In the genomic region with DNA sequence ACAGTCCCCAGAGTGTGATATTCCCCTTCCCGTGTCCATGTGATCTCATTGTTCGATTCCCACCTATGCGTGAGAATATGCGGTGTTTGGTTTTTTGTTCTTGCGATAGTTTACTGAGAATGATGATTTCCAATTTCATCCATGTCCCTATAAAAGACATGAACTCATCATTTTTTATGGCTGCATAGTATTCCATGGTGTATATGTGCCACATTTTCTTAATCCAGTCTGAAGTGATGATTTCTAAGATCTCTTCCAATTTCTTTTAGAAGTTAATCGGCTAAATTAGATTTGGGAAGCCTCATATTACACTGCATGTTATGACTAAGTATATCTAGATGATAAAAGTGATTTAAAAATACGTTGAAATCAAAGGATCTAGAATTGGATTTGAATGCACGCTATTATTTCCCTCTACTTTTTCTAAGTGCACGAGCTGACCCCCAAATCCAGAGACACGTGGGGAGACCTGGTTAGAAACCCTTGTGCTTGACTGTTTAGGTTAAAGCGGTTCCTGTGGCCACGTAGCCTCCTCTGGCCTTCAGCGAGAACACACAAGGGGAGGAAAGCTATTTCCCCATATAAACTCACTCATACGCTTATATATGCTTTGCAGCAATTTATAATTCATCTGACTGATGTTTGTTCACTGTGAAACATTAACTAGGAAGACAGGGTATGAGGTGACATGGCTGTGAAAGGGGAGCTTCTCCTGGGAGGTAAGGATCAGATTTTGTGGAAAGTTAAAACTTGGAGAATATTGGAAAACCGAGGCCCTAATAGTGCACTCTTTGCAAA, we compare ENCODE assay signal across 20 cellular contexts.
A peak's percentile ranks its signal among the peaks of the same experiment; 100 is the strongest.
DNase-seq lines count a peak whose midpoint lies in the region; ATAC-seq and TF ChIP-seq lines count a peak whose summit lies in the region.
"Had no signal": no experiment of that assay in that cellular context is flagged by ENCODE, and none has a peak within 500 bp of the region (broad histone marks: within the 10 kb centered on the region; RNA-seq: fewer than 3 reads in every experiment).

No MANE protein-coding gene starts in this region.

- CTCF ChIA-PET in HEK293 (lab: Yijun Ruan, JAX): no interaction called here

- no peak for TF ChIP-seq CTCF in HEK293 (tag by site-specific recombination; IDR thresholded peaks at IDR 0.05)
- no peak for TF ChIP-seq CTCF in VCaP (conservative IDR thresholded peaks at IDR 0.05)
- no peak for TF ChIP-seq CTCF in nephron progenitor cell (IDR thresholded peaks at IDR 0.05)
- no peak for TF ChIP-seq CTCF in right atrium auricular region (IDR thresholded peaks at IDR 0.05)

- H3K36me3 Mint-ChIP-seq in nephron progenitor cell (ENCODE audit: low read depth): peaks cover 51% of the 10 kb centered on the region
- H3K36me3 Mint-ChIP-seq: CD8-positive, alpha-beta T cell; IgD-negative memory B cell had no signal

- no peak overlapping the region for H3K4me3 Mint-ChIP-seq in nephron progenitor cell
- H3K4me3 Mint-ChIP-seq: B cell; CD8-positive, alpha-beta T cell; IgD-negative memory B cell had no signal

- H3K27ac Mint-ChIP-seq in nephron progenitor cell: peak overlapping the region; percentile 9
- H3K27ac Mint-ChIP-seq: B cell; CD8-positive, alpha-beta T cell; IgD-negative memory B cell had no signal

- H3K27ac ChIP-seq in HEK293 (ENCODE audit: extremely low read depth, low read depth, low read length) (no peak overlapping the region), VCaP (peak overlapping the region; percentile 61), right atrium auricular region (no peak overlapping the region)
- H3K27ac ChIP-seq: BLaER1 treated with 17β-estradiol and CSF1 and Interleukin-3, amounts not matched to agents 10 nM and 100 nM had no signal

- H3K4me1 ChIP-seq in HEK293 (ENCODE audit: control insufficient read depth, insufficient read depth, low read length) (no peaks in the 10 kb centered on the region), right atrium auricular region (no peaks in the 10 kb centered on the region)

- intact Hi-C loops in Right ventricle myocardium superior (cut with DNase I): no loop called here

- peaks cover 0 to 29% of the 10 kb centered on the region in 2 experiments; a peak in 1 of 3 replicates for H3K36me3 ChIP-seq in HEK293 (ENCODE audit: control insufficient read depth in 2 of 2, insufficient read depth in 1 of 2, low read length in 2 of 2)
- H3K36me3 ChIP-seq in right atrium auricular region: peaks cover 41% of the 10 kb centered on the region

- no peaks in the 10 kb centered on the region for H3K9me3 Mint-ChIP-seq in nephron progenitor cell
- H3K9me3 Mint-ChIP-seq: CD8-positive, alpha-beta T cell had no signal

- H3K4me3 ChIP-seq in HEK293 (ENCODE audit: low read depth, low read length) (no peak overlapping the region), right atrium auricular region (no peak overlapping the region)
- H3K4me3 ChIP-seq: BLaER1 treated with 17β-estradiol and CSF1 and Interleukin-3, amounts not matched to agents 10 nM and 100 nM had no signal

- ATAC-seq in Right ventricle myocardium superior (ENCODE audit: poor library complexity): no peak
- ATAC-seq: CD8-positive, alpha-beta T cell; HCT116 had no signal

- H3K9me3 ChIP-seq in HEK293 (ENCODE audit: control insufficient read depth, insufficient read depth, low read depth, low read length) (no peaks in the 10 kb centered on the region), right atrium auricular region (no peaks in the 10 kb centered on the region)

- peaks cover 11% of the 10 kb centered on the region for H3K4me1 Mint-ChIP-seq in nephron progenitor cell
- H3K4me1 Mint-ChIP-seq: B cell, IgD-negative memory B cell had no signal

- DNase-seq in COLO668 (lab: John Stamatoyannopoulos, UW; ENCODE audit: unreplicated experiment) (peak; percentile 23), nephron progenitor cell (no peak), Right ventricle myocardium superior (no peak), right atrium auricular region (ENCODE audit: low spot score) (no peak), NCI-H774 (lab: John Stamatoyannopoulos, UW) (no peak), AG20443 (ENCODE audit: low spot score) (no peak)
- DNase-seq: 8988T; CD8-positive, alpha-beta T cell; COR-L47; DMS 273 treated with DMSO at 0.1 percent for 48 hours; DMS79; GDM1; GOT3; H7 had no signal

- H3K27me3 Mint-ChIP-seq in nephron progenitor cell (ENCODE audit: low read depth, poor library complexity): no peaks in the 10 kb centered on the region
- H3K27me3 Mint-ChIP-seq: B cell, IgD-negative memory B cell had no signal

- H3K27me3 ChIP-seq in right atrium auricular region: no peaks in the 10 kb centered on the region
- H3K27me3 ChIP-seq: BLaER1 treated with 17β-estradiol and CSF1 and Interleukin-3, amounts not matched to agents 10 nM and 100 nM had no signal

- POLR2A ChIA-PET in HEK293 (lab: Yijun Ruan, JAX): interaction anchor here (1.4 kb wide), 1 partner anchor 14 kb away, joined by 4 read pairs; no protein-coding TSS in a partner anchor

TF ChIP-seq in HEK293, 187 proteins besides CTCF, POLR2A, EP300 and RAD21:
- peak; percentile 61; the same call in 1 of the 2 replicates for TF ChIP-seq ZNF146 (tag by site-specific recombination; IDR thresholded peaks at IDR 0.05)
- TF ChIP-seq, protein P1, sequence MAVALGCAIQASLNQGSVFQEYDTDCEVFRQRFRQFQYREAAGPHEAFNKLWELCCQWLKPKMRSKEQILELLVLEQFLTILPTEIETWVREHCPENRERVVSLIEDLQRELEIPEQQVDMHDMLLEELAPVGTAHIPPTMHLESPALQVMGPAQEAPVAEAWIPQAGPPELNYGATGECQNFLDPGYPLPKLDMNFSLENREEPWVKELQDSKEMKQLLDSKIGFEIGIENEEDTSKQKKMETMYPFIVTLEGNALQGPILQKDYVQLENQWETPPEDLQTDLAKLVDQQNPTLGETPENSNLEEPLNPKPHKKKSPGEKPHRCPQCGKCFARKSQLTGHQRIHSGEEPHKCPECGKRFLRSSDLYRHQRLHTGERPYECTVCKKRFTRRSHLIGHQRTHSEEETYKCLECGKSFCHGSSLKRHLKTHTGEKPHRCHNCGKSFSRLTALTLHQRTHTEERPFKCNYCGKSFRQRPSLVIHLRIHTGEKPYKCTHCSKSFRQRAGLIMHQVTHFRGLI (tag by site-specific recombination; IDR thresholded peaks at IDR 0.05): no peak
